Comparison of ENCODE assay signal across 14 cellular contexts in the genomic region with DNA sequence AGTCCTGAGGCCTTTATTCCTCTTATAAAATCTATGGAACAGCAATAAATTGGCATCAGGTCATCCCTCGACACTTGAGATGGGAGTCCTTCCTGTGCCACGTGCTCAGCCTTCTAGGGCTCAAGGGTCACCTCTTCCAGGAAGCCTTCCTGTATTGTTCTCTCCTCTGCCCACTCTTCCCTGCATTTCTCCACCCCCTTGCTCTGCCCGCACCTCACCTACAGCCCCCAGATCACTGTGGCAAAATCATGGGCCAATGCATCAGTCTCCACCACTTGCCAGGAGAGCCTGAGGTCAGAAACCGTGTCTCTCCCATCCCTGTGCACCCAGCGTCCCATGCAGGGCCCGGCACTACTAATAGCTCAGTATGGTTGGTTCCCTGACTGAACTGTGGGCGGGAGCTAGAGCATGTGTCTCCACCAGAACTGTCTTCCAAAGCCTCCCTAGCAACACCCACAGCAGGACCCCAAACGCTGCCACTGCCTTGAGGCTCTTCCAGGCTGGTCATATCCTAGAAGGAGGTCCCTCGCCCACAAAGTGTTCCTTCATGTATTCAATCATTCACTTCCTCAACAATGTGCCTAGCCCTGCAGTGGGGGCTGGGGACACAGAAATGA. TPM values are rescaled to one million over a fixed set of nuclear protein-coding genes. Genes with fewer than 3 reads are reported as not detected.
DNase-seq lines count a peak whose midpoint lies in the region; ATAC-seq, FAIRE-seq and TF ChIP-seq lines count a peak whose summit lies in the region.
"Had no signal": no experiment of that assay in that cellular context is flagged by ENCODE, and none has a peak within 500 bp of the region (broad histone marks: within the 10 kb centered on the region; RNA-seq: fewer than 3 reads in every experiment).

No MANE protein-coding gene starts in this region.

- intact Hi-C loops in HepG2 (cut with micrococcal nuclease; ENCODE audit: unreplicated experiment): no loop called here
- intact Hi-C loops in right lobe of liver (cut with DNase I): no loop called here

- H3K9me3 ChIP-seq in HepG2 (ENCODE audit: low read length): no peaks in the 10 kb centered on the region
- H3K9me3 ChIP-seq in right lobe of liver: no peaks in the 10 kb centered on the region
- no peaks in the 10 kb centered on the region for H3K9me3 ChIP-seq in neural progenitor cell (ENCODE audit: low read depth)
- no peaks in the 10 kb centered on the region for H3K9me3 ChIP-seq in CD8-positive, alpha-beta memory T cell (ENCODE audit: low read length)
- H3K9me3 ChIP-seq: thyroid gland had no signal

- in situ Hi-C loops in HepG2 (cut with HindIII; ENCODE audit: extremely low pct_ligation_motif_present, low pct_unique_long_range_greater_than_20kb): no loop called here

- ATAC-seq in HepG2 (peak; percentile 46), right lobe of liver (no peak)
- no peak for ATAC-seq in activated naive CD8-positive, alpha-beta T cell treated with anti-CD3 and anti-CD28 coated beads, Interleukin-2, amount 50 U/mL, for 24 hours
- ATAC-seq: activated CD8-positive, alpha-beta memory T cell treated with anti-CD3 and anti-CD28 coated beads, Interleukin-2, amount 10 ng/mL, durations not matched to agents 7 days and 5 days had no signal

- H3K4me1 Mint-ChIP-seq in chondrocyte (ENCODE audit: low read depth) (peaks cover 15% of the 10 kb centered on the region), neural progenitor cell (peaks cover 17% of the 10 kb centered on the region), type B pancreatic cell (ENCODE audit: unreplicated experiment) (peaks cover 14% of the 10 kb centered on the region)
- H3K4me1 Mint-ChIP-seq in CD8-positive, alpha-beta memory T cell: peaks cover 0 to 3% (median 0%) of the 10 kb centered on the region in 3 donors
- peaks cover 6% of the 10 kb centered on the region for H3K4me1 Mint-ChIP-seq in activated naive CD8-positive, alpha-beta T cell treated with anti-CD3 and anti-CD28 coated beads, Interleukin-2, amount 50 U/mL, for 24 hours
- H3K4me1 Mint-ChIP-seq: activated CD8-positive, alpha-beta memory T cell treated with anti-CD3 and anti-CD28 coated beads, Interleukin-2, amount 10 ng/mL, durations not matched to agents 7 days and 5 days; memory B cell had no signal

- no peak overlapping the region for H3K27ac ChIP-seq in HepG2 (ENCODE audit: extremely low read length, insufficient read depth, low read length)
- no peak overlapping the region for H3K27ac ChIP-seq in right lobe of liver
- H3K27ac ChIP-seq in neural progenitor cell: no peak overlapping the region
- no peak overlapping the region for H3K27ac ChIP-seq in CD8-positive, alpha-beta memory T cell (ENCODE audit: low read depth, low read length)

- H3F3A ChIP-seq in neural progenitor cell (ENCODE audit: low read depth): no peaks in the 10 kb centered on the region

- H3K27ac Mint-ChIP-seq in chondrocyte (ENCODE audit: unreplicated experiment) (peak overlapping the region; percentile 90), neural progenitor cell (peak overlapping the region; percentile 33), type B pancreatic cell (no peak overlapping the region)
- peak overlapping the region in 1 of 8 donors; percentile 51 for H3K27ac Mint-ChIP-seq in CD8-positive, alpha-beta memory T cell
- no peak overlapping the region for H3K27ac Mint-ChIP-seq in activated naive CD8-positive, alpha-beta T cell treated with anti-CD3 and anti-CD28 coated beads, Interleukin-2, amount 50 U/mL, for 24 hours
- H3K27ac Mint-ChIP-seq: activated CD8-positive, alpha-beta memory T cell treated with anti-CD3 and anti-CD28 coated beads, Interleukin-2, amount 10 ng/mL, durations not matched to agents 7 days and 5 days had no signal

- 0 out of 2 replicates have a peak overlapping the region, but pooled peaks have one; percentile 56 for H3K4me2 ChIP-seq in HepG2 (ENCODE audit: low read depth, low read length)
- no peak overlapping the region for H3K4me2 ChIP-seq in neural progenitor cell

- H3K27me3 Mint-ChIP-seq in chondrocyte (ENCODE audit: low read depth) (no peaks in the 10 kb centered on the region), neural progenitor cell (ENCODE audit: insufficient read depth, low read depth) (peaks cover 7% of the 10 kb centered on the region), type B pancreatic cell (peaks cover 4% of the 10 kb centered on the region)
- peaks cover 6 to 8% of the 10 kb centered on the region in 2 donors for H3K27me3 Mint-ChIP-seq in CD8-positive, alpha-beta memory T cell
- H3K27me3 Mint-ChIP-seq in activated naive CD8-positive, alpha-beta T cell treated with anti-CD3 and anti-CD28 coated beads, Interleukin-2, amount 50 U/mL, for 24 hours: no peaks in the 10 kb centered on the region

- H3K4me3 ChIP-seq in HepG2 (replicated peaks in 1 of 3; ENCODE audit: insufficient read depth in 1 of 3, low read depth in 2 of 3, low read length in 3 of 3) (no peak overlapping the region), right lobe of liver (no peak overlapping the region), neural progenitor cell (no peak overlapping the region)
- H3K4me3 ChIP-seq in CD8-positive, alpha-beta memory T cell (ENCODE audit: low read length): no peak overlapping the region
- H3K4me3 ChIP-seq: thyroid gland had no signal

- peaks cover 7% of the 10 kb centered on the region for H3K9me3 Mint-ChIP-seq in chondrocyte (ENCODE audit: low read depth)
- H3K9me3 Mint-ChIP-seq in neural progenitor cell: peaks cover 23% of the 10 kb centered on the region
- peaks cover 0 to 11% (median 5%) of the 10 kb centered on the region in 5 donors for H3K9me3 Mint-ChIP-seq in CD8-positive, alpha-beta memory T cell
- H3K9me3 Mint-ChIP-seq in type B pancreatic cell: peaks cover 9% of the 10 kb centered on the region
- no peaks in the 10 kb centered on the region for H3K9me3 Mint-ChIP-seq in activated naive CD8-positive, alpha-beta T cell treated with anti-CD3 and anti-CD28 coated beads, Interleukin-2, amount 50 U/mL, for 24 hours

- H3K9ac ChIP-seq in HepG2 (ENCODE audit: insufficient read depth, low read depth, low read length) (no peak overlapping the region), neural progenitor cell (no peak overlapping the region)

- no peaks in the 10 kb centered on the region for H4K20me1 ChIP-seq in HepG2 (ENCODE audit: insufficient read depth, low read length)
- H4K20me1 ChIP-seq in neural progenitor cell (ENCODE audit: low read depth): no peaks in the 10 kb centered on the region

- no peaks in the 10 kb centered on the region for H3K36me3 Mint-ChIP-seq in chondrocyte (ENCODE audit: low read depth)
- no peaks in the 10 kb centered on the region for H3K36me3 Mint-ChIP-seq in neural progenitor cell
- peaks cover 0 to 6% (median 0%) of the 10 kb centered on the region in 3 donors for H3K36me3 Mint-ChIP-seq in CD8-positive, alpha-beta memory T cell
- H3K36me3 Mint-ChIP-seq in type B pancreatic cell: no peaks in the 10 kb centered on the region
- no peaks in the 10 kb centered on the region for H3K36me3 Mint-ChIP-seq in activated naive CD8-positive, alpha-beta T cell treated with anti-CD3 and anti-CD28 coated beads, Interleukin-2, amount 50 U/mL, for 24 hours (ENCODE audit: low read depth)
- H3K36me3 Mint-ChIP-seq: activated CD8-positive, alpha-beta memory T cell treated with anti-CD3 and anti-CD28 coated beads, Interleukin-2, amount 10 ng/mL, durations not matched to agents 7 days and 5 days had no signal

- H3K27me3 ChIP-seq in HepG2 (ENCODE audit: control insufficient read depth in 1 of 2, insufficient read depth in 2 of 2, low read length in 2 of 2) (peaks cover 0 to 6% of the 10 kb centered on the region in 2 experiments; a peak in 2 of 5 replicates), right lobe of liver (no peaks in the 10 kb centered on the region), neural progenitor cell (peaks cover 6% of the 10 kb centered on the region)
- H3K27me3 ChIP-seq in CD8-positive, alpha-beta memory T cell (ENCODE audit: insufficient read depth, low read length, poor library complexity, severe bottlenecking): no peaks in the 10 kb centered on the region
- H3K27me3 ChIP-seq: thyroid gland had no signal

- TF ChIP-seq CTCF in HepG2 (CRISPR knock-in tag; IDR thresholded peaks at IDR 0.05): no peak
- TF ChIP-seq CTCF in right lobe of liver (IDR thresholded peaks at IDR 0.05): no peak
- no peak for TF ChIP-seq CTCF in chondrocyte (IDR thresholded peaks at IDR 0.05)
- TF ChIP-seq CTCF in neural progenitor cell (IDR thresholded peaks at IDR 0.05): no peak
- TF ChIP-seq CTCF in type B pancreatic cell (conservative IDR thresholded peaks at IDR 0.05): no peak

- H3K4me1 ChIP-seq in HepG2 (ENCODE audit: insufficient read depth, low read length): peaks cover 24% of the 10 kb centered on the region
- no peaks in the 10 kb centered on the region for H3K4me1 ChIP-seq in right lobe of liver
- H3K4me1 ChIP-seq in neural progenitor cell: no peaks in the 10 kb centered on the region
- peaks cover 3% of the 10 kb centered on the region for H3K4me1 ChIP-seq in CD8-positive, alpha-beta memory T cell (ENCODE audit: insufficient read depth, low read length)
- H3K4me1 ChIP-seq: thyroid gland had no signal

- DNase-seq in HepG2 (ENCODE audit: low spot score) (no peak), right lobe of liver (no peak), chondrocyte (ENCODE audit: low spot score) (peak; percentile 49), neural progenitor cell (ENCODE audit: low spot score) (no peak), cerebellar cortex (ENCODE audit: low spot score) (no peak), type B pancreatic cell (ENCODE audit: extremely low spot score, unreplicated experiment) (no peak)
- no peak for DNase-seq in CD8-positive, alpha-beta memory T cell
- DNase-seq in activated naive CD8-positive, alpha-beta T cell treated with anti-CD3 and anti-CD28 coated beads, Interleukin-2, amount 50 U/mL, for 24 hours: no peak
- DNase-seq: activated CD8-positive, alpha-beta memory T cell treated with anti-CD3 and anti-CD28 coated beads, Interleukin-2, amount 10 ng/mL, durations not matched to agents 7 days and 5 days; effector memory CD4-positive, alpha-beta T cell; hippocampal formation; T-helper 9 cell; thyroid gland had no signal

- H3K4me3 Mint-ChIP-seq in chondrocyte (ENCODE audit: unreplicated experiment) (peak overlapping the region; percentile 13), neural progenitor cell (no peak overlapping the region), type B pancreatic cell (no peak overlapping the region)
- H3K4me3 Mint-ChIP-seq in CD8-positive, alpha-beta memory T cell: no peak overlapping the region
- no peak overlapping the region for H3K4me3 Mint-ChIP-seq in activated naive CD8-positive, alpha-beta T cell treated with anti-CD3 and anti-CD28 coated beads, Interleukin-2, amount 50 U/mL, for 24 hours
- H3K4me3 Mint-ChIP-seq: activated CD8-positive, alpha-beta memory T cell treated with anti-CD3 and anti-CD28 coated beads, Interleukin-2, amount 10 ng/mL, durations not matched to agents 7 days and 5 days; memory B cell had no signal

- no peak for FAIRE-seq in HepG2 (lab: Jason Lieb, UNC)

- no peak for TF ChIP-seq RAD21 in HepG2 (CRISPR knock-in tag; IDR thresholded peaks at IDR 0.05)

- TF ChIP-seq EP300 in HepG2 (IDR thresholded peaks at IDR 0.05; ENCODE audit: low read depth in 2 of 2, low read length in 2 of 2) (no peak), HepG2 (CRISPR knock-in tag; IDR thresholded peaks at IDR 0.05; ENCODE audit: borderline replicate concordance) (no peak)

- POLR2A ChIA-PET in HepG2 (lab: Yijun Ruan, JAX): no interaction called here
- POLR2A ChIA-PET in CD8-positive, alpha-beta memory T cell (lab: Charles Lee): no interaction called here

- H3K79me2 ChIP-seq in HepG2 (ENCODE audit: insufficient read depth, low read length): no peaks in the 10 kb centered on the region
- H3K79me2 ChIP-seq in neural progenitor cell (ENCODE audit: low read depth): no peaks in the 10 kb centered on the region

- H2AFZ ChIP-seq in HepG2 (ENCODE audit: low read length) (no peak overlapping the region), neural progenitor cell (replicated peaks) (peak overlapping the region; percentile 51)

- no TSS peak for BruUV-seq in HepG2 (replicated peaks; lab: Mats Ljungman, UMichigan)

- TF ChIP-seq POLR2A in HepG2 (IDR thresholded peaks at IDR 0.05; ENCODE audit: insufficient read depth in 1 of 2, low read depth in 2 of 2, low read length in 2 of 2) (no peak), right lobe of liver (IDR thresholded peaks at IDR 0.05) (no peak)

- 30% methylated on average over 8 of the region's 9 CpGs for WGBS in HepG2 (ENCODE audit: low lambda C conversion rate)
- WGBS in right lobe of liver (ENCODE audit: insufficient coverage, low coverage, low lambda C conversion rate, missing lambda C conversion rate): 95% methylated on average over 6 of the region's 9 CpGs

- CTCF ChIA-PET in HepG2 (lab: Yijun Ruan, JAX; ENCODE audit: low intra/inter-chr PET ratio, low total read pairs): no interaction called here
- CTCF ChIA-PET in CD8-positive, alpha-beta memory T cell (lab: Charles Lee): interaction anchor here (1.4 kb wide), 1 partner anchor 13 kb away, joined by 3 read pairs; no protein-coding TSS in a partner anchor

- H3K36me3 ChIP-seq in HepG2 (replicated peaks in 1 of 2; ENCODE audit: control insufficient read depth in 1 of 2, insufficient read depth in 2 of 2, low read length in 2 of 2) (no peaks in the 10 kb centered on the region), right lobe of liver (no peaks in the 10 kb centered on the region), neural progenitor cell (no peaks in the 10 kb centered on the region)
- H3K36me3 ChIP-seq in CD8-positive, alpha-beta memory T cell (ENCODE audit: insufficient read depth, low read length): no peaks in the 10 kb centered on the region
- H3K36me3 ChIP-seq: thyroid gland had no signal

RNA-seq across cellular contexts. Expression of gene DUSP1, which starts 13.5 kb away (rescaled TPM):
- total RNA-seq in HepG2 (2016; rRNA removed; fragmentation: Illumina TruSeq; extraction: Trizol) (18.0 and 27.1 TPM in 2 replicates), right lobe of liver (100 to 1,000 TPM; 106 to 407 (median 232) TPM), chondrocyte (91.5 to 171 TPM (median 150 TPM) in 3 replicates), neural progenitor cell (ENCODE audit: low replicate concordance) (4.2 and 12.8 TPM in 2 replicates), type B pancreatic cell (ENCODE audit: low replicate concordance) (50.9 and 163 TPM in 2 replicates)
- 7.1 and 7.8 TPM in 2 replicates for total RNA-seq in HepG2 (2016; cell fraction: cytosol; rRNA removed; fragmentation: Illumina TruSeq; extraction: Trizol; ENCODE audit: low read depth)
- 15.8 and 29.9 TPM in 2 replicates for total RNA-seq in HepG2 (2016; cell fraction: insoluble cytoplasmic fraction; rRNA removed; fragmentation: Illumina TruSeq; extraction: Trizol)
- 14.2 and 16.6 TPM in 2 replicates for total RNA-seq in HepG2 (2016; cell fraction: membrane; rRNA removed; fragmentation: Illumina TruSeq; extraction: Trizol)
- 53.7 and 56.5 TPM in 2 replicates for total RNA-seq in HepG2 (2016; cell fraction: nucleus; rRNA removed; fragmentation: Illumina TruSeq; extraction: Trizol)
- polyA plus RNA-seq in HepG2 (2011; rRNA removed): 55.5 and 79.2 TPM in 2 replicates
- polyA plus RNA-seq in HepG2 (2011; cell fraction: cytosol; rRNA removed): 59.1 and 69.7 TPM in 2 replicates
- 85.1 and 113 TPM in 2 replicates for polyA plus RNA-seq in HepG2 (2011; cell fraction: nucleus; rRNA removed)
- 48.1 and 56.6 TPM in 2 replicates for polyA plus RNA-seq in HepG2 (2012)
- 4.7 and 6.0 TPM in 2 replicates for polyA plus RNA-seq in HepG2 (2016; cell fraction: cytosol; fragmentation: Illumina TruSeq; extraction: Trizol; ENCODE audit: low read depth)
- polyA plus RNA-seq in HepG2 (2016; cell fraction: insoluble cytoplasmic fraction; fragmentation: Illumina TruSeq; extraction: Trizol; ENCODE audit: low read depth): 17.2 and 23.0 TPM in 2 replicates
- polyA plus RNA-seq in HepG2 (2016; cell fraction: membrane; fragmentation: Illumina TruSeq; extraction: Trizol; ENCODE audit: low read depth): 9.3 and 9.4 TPM in 2 replicates
- polyA plus RNA-seq in HepG2 (2016; cell fraction: nucleus; fragmentation: Illumina TruSeq; extraction: Trizol; ENCODE audit: insufficient read depth, low read depth): 63.2 and 85.8 TPM in 2 replicates
- polyA minus RNA-seq in HepG2 (2011; rRNA and poly(A)+ RNA removed; ENCODE audit: low replicate concordance): 142 and 198 TPM in 2 replicates
- 72.5 and 80.5 TPM in 2 replicates for polyA minus RNA-seq in HepG2 (2011; cell fraction: cytosol; rRNA and poly(A)+ RNA removed)
- 95.3 and 131 TPM in 2 replicates for polyA minus RNA-seq in HepG2 (2011; cell fraction: nucleus; rRNA and poly(A)+ RNA removed)
- total RNA-seq in CD8-positive, alpha-beta memory T cell: 10 to 100 TPM in 1 of 2 experiments, 1 to 10 TPM in 1; 9.4 to 10.9 TPM
- polyA plus RNA-seq in CD8-positive, alpha-beta memory T cell: 1,007 TPM

Comparison
In these comparisons a context has a peak if more than half of its experiments do, and no peak if none do; other contexts are left out.
1. H3K27ac Mint-ChIP-seq: peak in chondrocyte (single experiment) and neural progenitor cell (single experiment); none in type B pancreatic cell (single experiment) and activated naive CD8-positive, alpha-beta T cell treated with anti-CD3 and anti-CD28 coated beads, Interleukin-2, amount 50 U/mL, for 24 hours (single experiment).